In the genomic region with DNA sequence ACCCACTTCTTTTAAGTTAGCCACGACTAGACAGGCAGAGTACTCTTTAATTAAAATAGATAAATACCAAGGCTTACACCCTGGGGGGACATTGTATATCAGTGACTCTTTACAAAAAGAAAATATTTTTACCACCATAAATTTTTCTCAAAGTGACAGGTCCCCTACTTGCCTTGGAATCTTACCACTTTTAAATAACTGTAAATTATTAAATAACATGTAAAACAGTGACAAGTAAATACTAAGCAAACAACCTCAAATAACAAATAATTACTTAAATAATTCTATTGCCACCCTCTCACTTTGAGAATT, we compare ENCODE assay signal across 18 cellular contexts.
DNase-seq lines count a peak whose midpoint lies in the region; ATAC-seq and TF ChIP-seq lines count a peak whose summit lies in the region.
"Had no signal": no experiment of that assay in that cellular context is flagged by ENCODE, and none has a peak within 500 bp of the region (broad histone marks: within the 10 kb centered on the region; RNA-seq: fewer than 3 reads in every experiment).

No MANE protein-coding gene starts in this region.

- H3K4me3 Mint-ChIP-seq in MCF 10A (ENCODE audit: unreplicated experiment), result no peak overlapping the region
- H3K4me3 Mint-ChIP-seq in activated CD4-positive, alpha-beta memory T cell treated with anti-CD3 and anti-CD28 coated beads for 36 hours, result no peak overlapping the region
- H3K4me3 Mint-ChIP-seq: activated CD8-positive, alpha-beta T cell treated with anti-CD3 and anti-CD28 coated beads for 36 hours; natural killer cell; stimulated activated naive CD8-positive, alpha-beta T cell treated with anti-CD3 and anti-CD28 coated beads, Interleukin-15, Interleukin-2, amounts not matched to agents 100 ng/mL and 50 ng/mL, for 24 hours had no signal

- peaks cover 26% of the 10 kb centered on the region for H3K4me1 Mint-ChIP-seq in MCF 10A (ENCODE audit: insufficient read depth, unreplicated experiment)
- no peaks in the 10 kb centered on the region for H3K4me1 Mint-ChIP-seq in activated CD4-positive, alpha-beta memory T cell treated with anti-CD3 and anti-CD28 coated beads for 36 hours (ENCODE audit: low read depth)
- H3K4me1 Mint-ChIP-seq: natural killer cell had no signal

- TF ChIP-seq CTCF in MCF 10A (IDR thresholded peaks at IDR 0.05; ENCODE audit: unreplicated experiment), result no peak
- no peak for TF ChIP-seq CTCF in smooth muscle cell (IDR thresholded peaks at IDR 0.05; ENCODE audit: borderline replicate concordance, insufficient read depth, poor library complexity, severe bottlenecking)

- H3K4me1 ChIP-seq in HUES48 (ENCODE audit: control insufficient read depth, insufficient read depth, low read length), result peaks cover 49% of the 10 kb centered on the region
- H3K4me1 ChIP-seq in smooth muscle cell (ENCODE audit: low read depth), result peaks cover 27% of the 10 kb centered on the region
- H3K4me1 ChIP-seq: BE2C had no signal

- no peaks in the 10 kb centered on the region for H3K27me3 Mint-ChIP-seq in MCF 10A (ENCODE audit: insufficient read depth, unreplicated experiment)
- peaks cover 15% of the 10 kb centered on the region for H3K27me3 Mint-ChIP-seq in activated CD4-positive, alpha-beta memory T cell treated with anti-CD3 and anti-CD28 coated beads for 36 hours

- H3K4me2 ChIP-seq in smooth muscle cell, result peak overlapping the region; percentile 42

- H3K9me3 ChIP-seq in HUES48 (ENCODE audit: control insufficient read depth, insufficient read depth, low read length), result no peaks in the 10 kb centered on the region
- H3K9me3 ChIP-seq in smooth muscle cell (replicated peaks; ENCODE audit: low read depth), result no peaks in the 10 kb centered on the region
- H3K9me3 ChIP-seq: BE2C had no signal

- no peak overlapping the region for H2AFZ ChIP-seq in smooth muscle cell (ENCODE audit: low read depth)

- peak overlapping the region; percentile 75 for H3K27ac Mint-ChIP-seq in MCF 10A (ENCODE audit: low read depth, unreplicated experiment)
- H3K27ac Mint-ChIP-seq in activated CD4-positive, alpha-beta memory T cell treated with anti-CD3 and anti-CD28 coated beads for 36 hours, result no peak overlapping the region
- H3K27ac Mint-ChIP-seq: activated CD8-positive, alpha-beta T cell treated with anti-CD3 and anti-CD28 coated beads for 36 hours; natural killer cell; stimulated activated naive CD8-positive, alpha-beta T cell treated with anti-CD3 and anti-CD28 coated beads, Interleukin-15, Interleukin-2, amounts not matched to agents 100 ng/mL and 50 ng/mL, for 24 hours had no signal

- H3K27ac ChIP-seq in HUES48 (ENCODE audit: low read depth, low read length) (peak overlapping the region; percentile 72), layer of hippocampus (ENCODE audit: low read depth, low read length) (peak overlapping the region; percentile 21), smooth muscle cell (ENCODE audit: low read depth) (peak overlapping the region; percentile 30)
- H3K27ac ChIP-seq: HL-60 had no signal

- H3K27me3 ChIP-seq in HUES48 (ENCODE audit: control insufficient read depth, insufficient read depth, low read length) (no peaks in the 10 kb centered on the region), layer of hippocampus (ENCODE audit: control insufficient read depth, insufficient read depth, low read length) (no peaks in the 10 kb centered on the region), smooth muscle cell (ENCODE audit: low read depth) (no peaks in the 10 kb centered on the region)

- CTCF ChIA-PET in MCF 10A (lab: Yijun Ruan, JAX), result interaction anchor here (0.5 to 1.8 kb wide), 7 partner anchors 9 to 214 kb away, joined by 3 to 5 read pairs (median 3); no protein-coding TSS in a partner anchor
- CTCF ChIA-PET in activated CD4-positive, alpha-beta memory T cell treated with anti-CD3 and anti-CD28 coated beads for 36 hours (lab: Charles Lee), result no interaction called here

- peaks cover 5% of the 10 kb centered on the region for H3K36me3 Mint-ChIP-seq in MCF 10A (ENCODE audit: insufficient read depth, unreplicated experiment)
- no peaks in the 10 kb centered on the region for H3K36me3 Mint-ChIP-seq in activated CD4-positive, alpha-beta memory T cell treated with anti-CD3 and anti-CD28 coated beads for 36 hours
- H3K36me3 Mint-ChIP-seq: natural killer cell had no signal

- peaks cover 6% of the 10 kb centered on the region for H3F3A ChIP-seq in smooth muscle cell (ENCODE audit: low read depth)

- peaks cover 4% of the 10 kb centered on the region for H3K79me2 ChIP-seq in smooth muscle cell (ENCODE audit: low read depth)

- no peaks in the 10 kb centered on the region for H4K20me1 ChIP-seq in smooth muscle cell (ENCODE audit: low read depth)

- ATAC-seq in GM21619 (IDR thresholded peaks at IDR 0.05; ENCODE audit: unreplicated experiment), result no peak
- no peak for ATAC-seq in GM18868 (IDR thresholded peaks at IDR 0.05; ENCODE audit: unreplicated experiment)
- ATAC-seq: activated CD8-positive, alpha-beta T cell treated with anti-CD3 and anti-CD28 coated beads for 36 hours; natural killer cell had no signal

- BruUV-seq in MCF 10A (replicated peaks; lab: Mats Ljungman, UMichigan), result no TSS peak

- WGBS in smooth muscle cell (ENCODE audit: low lambda C conversion rate), result 21% methylated on average over 1 of the region's 1 CpG

- H3K9ac ChIP-seq in HUES48 (ENCODE audit: low read depth, low read length), result no peak overlapping the region
- no peak overlapping the region for H3K9ac ChIP-seq in smooth muscle cell (ENCODE audit: low read depth)

- intact Hi-C loops in MCF 10A (cut with micrococcal nuclease), result no loop called here
- intact Hi-C loops in activated CD4-positive, alpha-beta memory T cell treated with anti-CD3 and anti-CD28 coated beads for 36 hours (cut with micrococcal nuclease), result no loop called here

- POLR2A ChIA-PET in MCF 10A (lab: Yijun Ruan, JAX), result interaction anchor here (0.8 to 4.2 kb wide), 5 partner anchors 10 to 64 kb away, joined by 5 to 43 read pairs (median 11); no protein-coding TSS in a partner anchor
- POLR2A ChIA-PET in activated CD4-positive, alpha-beta memory T cell treated with anti-CD3 and anti-CD28 coated beads for 36 hours (lab: Charles Lee), result no interaction called here

- no peak overlapping the region for H3K4me3 ChIP-seq in HUES48 (ENCODE audit: low read depth, low read length)
- H3K4me3 ChIP-seq in smooth muscle cell, result no peak overlapping the region
- H3K4me3 ChIP-seq: skin epidermis had no signal

- DNase-seq in MCF 10A (ENCODE audit: unreplicated experiment) (no peak), smooth muscle cell (lab: John Stamatoyannopoulos, UW; ENCODE audit: unreplicated experiment) (no peak), SIG-M5 treated with dmso at 0.1 percent for 504 hours (lab: John Stamatoyannopoulos, UW; ENCODE audit: unreplicated experiment) (no peak)
- DNase-seq in activated CD4-positive, alpha-beta memory T cell treated with anti-CD3 and anti-CD28 coated beads for 36 hours, result no peak
- DNase-seq: activated CD8-positive, alpha-beta T cell treated with anti-CD3 and anti-CD28 coated beads for 36 hours; amygdala; BE2C; H9; Kasumi-1; natural killer cell; NCI-H146 had no signal

- H3K36me3 ChIP-seq in HUES48 (ENCODE audit: control insufficient read depth, insufficient read depth, low read length) (no peaks in the 10 kb centered on the region), smooth muscle cell (ENCODE audit: low read depth) (no peaks in the 10 kb centered on the region)
- H3K36me3 ChIP-seq: BE2C had no signal

- H3K9me3 Mint-ChIP-seq in MCF 10A (ENCODE audit: unreplicated experiment), result no peaks in the 10 kb centered on the region
- no peaks in the 10 kb centered on the region for H3K9me3 Mint-ChIP-seq in activated CD4-positive, alpha-beta memory T cell treated with anti-CD3 and anti-CD28 coated beads for 36 hours
- H3K9me3 Mint-ChIP-seq: activated CD8-positive, alpha-beta T cell treated with anti-CD3 and anti-CD28 coated beads for 36 hours; H9; natural killer cell; stimulated activated naive CD8-positive, alpha-beta T cell treated with anti-CD3 and anti-CD28 coated beads, Interleukin-15, Interleukin-2, amounts not matched to agents 100 ng/mL and 50 ng/mL, for 24 hours had no signal

Comparison
In these comparisons a context has a peak if more than half of its experiments do, and no peak if none do; other contexts are left out.
1. H3K27ac ChIP-seq: peak in every context shown above with its lines; median percentile 72 in HUES48; 30 in smooth muscle cell; 21 in layer of hippocampus.